In the genomic region with DNA sequence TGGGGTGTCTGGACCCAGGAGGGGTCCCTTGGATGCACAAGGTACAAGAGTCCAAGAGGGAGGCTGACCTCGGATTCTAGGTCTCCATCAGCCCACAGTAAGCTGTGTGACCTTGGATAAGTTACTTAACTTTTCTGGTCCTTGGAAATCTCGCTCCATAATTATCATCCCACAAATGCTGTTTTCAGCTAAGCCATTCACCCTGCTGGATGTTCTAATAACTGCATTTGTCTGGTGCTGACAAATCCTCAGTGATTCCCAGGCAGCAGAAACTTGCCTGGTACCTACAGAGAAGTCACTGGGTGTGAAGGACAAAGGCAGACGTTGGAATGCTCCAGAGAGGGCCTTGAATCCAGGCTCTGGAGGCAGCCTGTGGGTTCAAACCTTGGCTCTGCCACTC, we compare ENCODE assay signal across 19 cellular contexts.
"Had no signal": no experiment of that assay in that cellular context is flagged by ENCODE, and none has a peak within 500 bp of the region (broad histone marks: within the 10 kb centered on the region; RNA-seq: fewer than 3 reads in every experiment).

No MANE protein-coding gene starts in this region.

- FAIRE-seq: islet of Langerhans, pancreas had no signal

- H3K36me3 ChIP-seq: neutrophil, pancreas, thyroid gland had no signal

- H3K4me2 ChIP-seq: smooth muscle cell had no signal

- H3K79me2 ChIP-seq: hepatocyte had no signal

- ATAC-seq: activated CD8-positive, alpha-beta memory T cell treated with anti-CD3 and anti-CD28 coated beads, Interleukin-2, amount 10 ng/mL, durations not matched to agents 7 days and 5 days; left cardiac atrium; naive thymus-derived CD8-positive, alpha-beta T cell; pancreas; sciatic nerve; stimulated activated memory B cell treated with anti-CD40 and anti-IgM and Interleukin-4, amounts not matched to agents 10 μg/mL and 1 μg/mL and 100 μg/mL, for 72 hours; WTC11 had no signal

- H3K27me3 ChIP-seq: thyroid gland had no signal

- H3K27ac Mint-ChIP-seq: activated CD4-positive, alpha-beta memory T cell treated with anti-CD3 and anti-CD28 coated beads for 36 hours; activated CD8-positive, alpha-beta memory T cell treated with anti-CD3 and anti-CD28 coated beads, Interleukin-2, amount 10 ng/mL, durations not matched to agents 7 days and 5 days; activated naive CD8-positive, alpha-beta T cell; naive thymus-derived CD8-positive, alpha-beta T cell; stimulated activated memory B cell treated with anti-CD40 and anti-IgM and Interleukin-4, amounts not matched to agents 10 μg/mL and 1 μg/mL and 100 μg/mL, for 72 hours; WTC11 had no signal

- H3K9me3 ChIP-seq: neutrophil, pancreas, thyroid gland had no signal

- H3K9me3 Mint-ChIP-seq: activated CD4-positive, alpha-beta memory T cell treated with anti-CD3 and anti-CD28 coated beads for 36 hours; naive thymus-derived CD8-positive, alpha-beta T cell; stimulated activated memory B cell treated with anti-CD40 and anti-IgM and Interleukin-4, amounts not matched to agents 10 μg/mL and 1 μg/mL and 100 μg/mL, for 72 hours; WTC11 had no signal

- H3K27ac ChIP-seq: epithelial cell of prostate, hepatocyte, neutrophil, pancreas, thyroid gland had no signal

- H3K36me3 Mint-ChIP-seq: activated CD4-positive, alpha-beta memory T cell treated with anti-CD3 and anti-CD28 coated beads for 36 hours; activated CD8-positive, alpha-beta memory T cell treated with anti-CD3 and anti-CD28 coated beads, Interleukin-2, amount 10 ng/mL, durations not matched to agents 7 days and 5 days; activated naive CD8-positive, alpha-beta T cell; naive thymus-derived CD8-positive, alpha-beta T cell; stimulated activated memory B cell treated with anti-CD40 and anti-IgM and Interleukin-4, amounts not matched to agents 10 μg/mL and 1 μg/mL and 100 μg/mL, for 72 hours; WTC11 had no signal

- H3K4me3 Mint-ChIP-seq: activated CD4-positive, alpha-beta memory T cell treated with anti-CD3 and anti-CD28 coated beads for 36 hours; activated CD8-positive, alpha-beta memory T cell treated with anti-CD3 and anti-CD28 coated beads, Interleukin-2, amount 10 ng/mL, durations not matched to agents 7 days and 5 days; activated naive CD8-positive, alpha-beta T cell; naive thymus-derived CD8-positive, alpha-beta T cell; stimulated activated memory B cell treated with anti-CD40 and anti-IgM and Interleukin-4, amounts not matched to agents 10 μg/mL and 1 μg/mL and 100 μg/mL, for 72 hours; WTC11 had no signal

- DNase-seq: activated CD4-positive, alpha-beta memory T cell treated with anti-CD3 and anti-CD28 coated beads for 36 hours; activated CD4-positive, alpha-beta T cell treated with anti-CD3 and anti-CD28 coated beads for 4 hours; activated CD8-positive, alpha-beta memory T cell treated with anti-CD3 and anti-CD28 coated beads, Interleukin-2, amount 10 ng/mL, durations not matched to agents 7 days and 5 days; foreskin fibroblast; left cardiac atrium; mesenchymal stem cell; naive thymus-derived CD8-positive, alpha-beta T cell; pancreas; stimulated activated CD4-positive, alpha-beta T cell treated with anti-CD3 and anti-CD28 coated beads, Interleukin-4, amount 100 ng/mL, for 4 hours; thyroid gland had no signal

- H3K4me1 ChIP-seq: pancreas, thyroid gland had no signal

- H3K4me3 ChIP-seq: hepatocyte, pancreas, smooth muscle cell, thyroid gland had no signal

- H3K4me1 Mint-ChIP-seq: activated CD8-positive, alpha-beta memory T cell treated with anti-CD3 and anti-CD28 coated beads, Interleukin-2, amount 10 ng/mL, durations not matched to agents 7 days and 5 days; stimulated activated memory B cell treated with anti-CD40 and anti-IgM and Interleukin-4, amounts not matched to agents 10 μg/mL and 1 μg/mL and 100 μg/mL, for 72 hours had no signal

- H2AFZ ChIP-seq: hepatocyte had no signal
